In the genomic region with DNA sequence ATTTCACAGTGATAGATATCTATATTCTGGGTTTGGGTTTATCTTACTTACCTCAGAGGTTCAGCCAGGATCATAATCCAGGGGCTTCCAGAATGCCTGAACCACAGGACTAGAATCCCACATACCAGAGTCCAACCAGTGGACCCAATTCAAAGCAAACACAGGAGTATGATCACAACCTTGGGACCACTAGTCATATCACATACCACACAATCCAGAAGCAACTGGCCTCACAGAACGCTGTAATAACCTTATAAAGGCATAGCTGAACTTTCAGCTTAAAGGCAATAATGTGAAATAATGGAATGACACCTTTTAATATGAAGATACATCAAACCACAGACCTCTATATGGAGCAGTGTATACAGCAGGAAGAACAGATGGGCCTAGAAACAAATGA, we compare ENCODE assay signal across 1 cellular context.
TF ChIP-seq lines count a peak whose summit lies in the region.

No MANE protein-coding gene starts in this region.

TF ChIP-seq in HepG2, 621 proteins besides CTCF, POLR2A, EP300 and RAD21 (continued from another document and continues in another):
- TF ChIP-seq, protein P1, sequence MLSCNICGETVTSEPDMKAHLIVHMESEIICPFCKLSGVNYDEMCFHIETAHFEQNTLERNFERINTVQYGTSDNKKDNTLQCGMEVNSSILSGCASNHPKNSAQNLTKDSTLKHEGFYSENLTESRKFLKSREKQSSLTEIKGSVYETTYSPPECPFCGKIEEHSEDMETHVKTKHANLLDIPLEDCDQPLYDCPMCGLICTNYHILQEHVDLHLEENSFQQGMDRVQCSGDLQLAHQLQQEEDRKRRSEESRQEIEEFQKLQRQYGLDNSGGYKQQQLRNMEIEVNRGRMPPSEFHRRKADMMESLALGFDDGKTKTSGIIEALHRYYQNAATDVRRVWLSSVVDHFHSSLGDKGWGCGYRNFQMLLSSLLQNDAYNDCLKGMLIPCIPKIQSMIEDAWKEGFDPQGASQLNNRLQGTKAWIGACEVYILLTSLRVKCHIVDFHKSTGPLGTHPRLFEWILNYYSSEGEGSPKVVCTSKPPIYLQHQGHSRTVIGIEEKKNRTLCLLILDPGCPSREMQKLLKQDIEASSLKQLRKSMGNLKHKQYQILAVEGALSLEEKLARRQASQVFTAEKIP (CRISPR knock-in tag; IDR thresholded peaks at IDR 0.05; ENCODE audit: borderline replicate concordance), result no peak
- TF ChIP-seq TBL1XR1 (IDR thresholded peaks at IDR 0.05; ENCODE audit: borderline replicate concordance, low read length, partially characterized antibody), result no peak
- no peak for TF ChIP-seq SNRNP70 (IDR thresholded peaks at IDR 0.05; ENCODE audit: low read depth, low read length)
- TF ChIP-seq PCBP1 (IDR thresholded peaks at IDR 0.05; ENCODE audit: borderline replicate concordance, low read depth, low read length), result no peak
- TF ChIP-seq ZNF33A (CRISPR knock-in tag; IDR thresholded peaks at IDR 0.05; ENCODE audit: borderline replicate concordance), result 0 out of 2 replicates have a peak, but pooled peaks have one; percentile 30
- TF ChIP-seq CREB1 (IDR thresholded peaks at IDR 0.05), result no peak
- TF ChIP-seq CREB1 (CRISPR knock-in tag; IDR thresholded peaks at IDR 0.05), result 0 out of 2 replicates have a peak, but pooled peaks have one; percentile 32
- TF ChIP-seq AGO2 (optimal IDR thresholded peaks at IDR 0.05; ENCODE audit: low read depth, low read length), result no peak
- peak; percentile 49; the same call in 1 of the 2 replicates for TF ChIP-seq FOSL2 (CRISPR knock-in tag; IDR thresholded peaks at IDR 0.05)
- TF ChIP-seq, protein P2, sequence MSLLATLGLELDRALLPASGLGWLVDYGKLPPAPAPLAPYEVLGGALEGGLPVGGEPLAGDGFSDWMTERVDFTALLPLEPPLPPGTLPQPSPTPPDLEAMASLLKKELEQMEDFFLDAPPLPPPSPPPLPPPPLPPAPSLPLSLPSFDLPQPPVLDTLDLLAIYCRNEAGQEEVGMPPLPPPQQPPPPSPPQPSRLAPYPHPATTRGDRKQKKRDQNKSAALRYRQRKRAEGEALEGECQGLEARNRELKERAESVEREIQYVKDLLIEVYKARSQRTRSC (CRISPR knock-in tag; IDR thresholded peaks at IDR 0.05; ENCODE audit: low read depth), result no peak
- no peak for TF ChIP-seq DMAP1 (CRISPR knock-in tag; IDR thresholded peaks at IDR 0.05)
- TF ChIP-seq EHMT2 (IDR thresholded peaks at IDR 0.05; ENCODE audit: borderline replicate concordance, low read depth, low read length), result peak; percentile 85; the same call in 1 of the 2 replicates
- TF ChIP-seq ZKSCAN1 (IDR thresholded peaks at IDR 0.05; ENCODE audit: low read length), result no peak
- no peak for TF ChIP-seq HMG20A (CRISPR knock-in tag; IDR thresholded peaks at IDR 0.05; ENCODE audit: borderline replicate concordance)
- no peak for TF ChIP-seq GMEB2 (CRISPR knock-in tag; IDR thresholded peaks at IDR 0.05; ENCODE audit: low read depth)
- TF ChIP-seq NPAS2 (CRISPR knock-in tag; IDR thresholded peaks at IDR 0.05; ENCODE audit: borderline replicate concordance), result no peak
- no peak for TF ChIP-seq RFX3 (CRISPR knock-in tag; IDR thresholded peaks at IDR 0.05)
- peak; percentile 97 for TF ChIP-seq ARID3A (IDR thresholded peaks at IDR 0.05; ENCODE audit: low read depth, low read length)
- TF ChIP-seq AHR (CRISPR knock-in tag; IDR thresholded peaks at IDR 0.05), result no peak
- no peak for TF ChIP-seq RFX1 (IDR thresholded peaks at IDR 0.05)
- TF ChIP-seq SUZ12 (IDR thresholded peaks at IDR 0.05; ENCODE audit: low read depth, low read length), result no peak
- TF ChIP-seq ZNF468 (CRISPR knock-in tag; IDR thresholded peaks at IDR 0.05), result no peak
- no peak for TF ChIP-seq ZNF619 (CRISPR knock-in tag; IDR thresholded peaks at IDR 0.05)
- TF ChIP-seq TGIF2 (CRISPR knock-in tag; IDR thresholded peaks at IDR 0.05), result no peak
- TF ChIP-seq ZNF496 (CRISPR knock-in tag; IDR thresholded peaks at IDR 0.05; ENCODE audit: insufficient replicate concordance), result no peak
- TF ChIP-seq, protein P3, sequence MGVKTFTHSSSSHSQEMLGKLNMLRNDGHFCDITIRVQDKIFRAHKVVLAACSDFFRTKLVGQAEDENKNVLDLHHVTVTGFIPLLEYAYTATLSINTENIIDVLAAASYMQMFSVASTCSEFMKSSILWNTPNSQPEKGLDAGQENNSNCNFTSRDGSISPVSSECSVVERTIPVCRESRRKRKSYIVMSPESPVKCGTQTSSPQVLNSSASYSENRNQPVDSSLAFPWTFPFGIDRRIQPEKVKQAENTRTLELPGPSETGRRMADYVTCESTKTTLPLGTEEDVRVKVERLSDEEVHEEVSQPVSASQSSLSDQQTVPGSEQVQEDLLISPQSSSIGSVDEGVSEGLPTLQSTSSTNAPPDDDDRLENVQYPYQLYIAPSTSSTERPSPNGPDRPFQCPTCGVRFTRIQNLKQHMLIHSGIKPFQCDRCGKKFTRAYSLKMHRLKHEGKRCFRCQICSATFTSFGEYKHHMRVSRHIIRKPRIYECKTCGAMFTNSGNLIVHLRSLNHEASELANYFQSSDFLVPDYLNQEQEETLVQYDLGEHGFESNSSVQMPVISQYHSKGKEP (CRISPR knock-in tag; IDR thresholded peaks at IDR 0.05), result no peak
- TF ChIP-seq ZNF646 (CRISPR knock-in tag; IDR thresholded peaks at IDR 0.05), result no peak
- TF ChIP-seq ZNF407 (CRISPR knock-in tag; IDR thresholded peaks at IDR 0.05; ENCODE audit: not compliant biosample characterization), result no peak
- no peak for TF ChIP-seq SP5 (CRISPR knock-in tag; IDR thresholded peaks at IDR 0.05; ENCODE audit: borderline replicate concordance, low read depth)
